1 cellular context compared by ENCODE assay signal in genomic region chr7:150665075-150665794, GRCh38.
TF ChIP-seq lines count a peak whose summit lies in the region.

No MANE protein-coding gene starts in this region.

TF ChIP-seq in SK-N-SH treated with all-trans-retinoic acid at 6 μM for 48 hours, 23 proteins besides CTCF, POLR2A, EP300 and RAD21 (continued from another document):
- TF ChIP-seq PATZ1 (CRISPR knock-in tag; IDR thresholded peaks at IDR 0.05; ENCODE audit: borderline replicate concordance) (no peak), GLIS3 (CRISPR knock-in tag; IDR thresholded peaks at IDR 0.05) (no peak), ZNF565 (CRISPR knock-in tag; conservative IDR thresholded peaks at IDR 0.05; ENCODE audit: low read depth) (no peak), ZC3H10 (CRISPR knock-in tag; IDR thresholded peaks at IDR 0.05) (no peak), RARB (CRISPR knock-in tag; IDR thresholded peaks at IDR 0.05) (no peak)
- TF ChIP-seq, protein P1, sequence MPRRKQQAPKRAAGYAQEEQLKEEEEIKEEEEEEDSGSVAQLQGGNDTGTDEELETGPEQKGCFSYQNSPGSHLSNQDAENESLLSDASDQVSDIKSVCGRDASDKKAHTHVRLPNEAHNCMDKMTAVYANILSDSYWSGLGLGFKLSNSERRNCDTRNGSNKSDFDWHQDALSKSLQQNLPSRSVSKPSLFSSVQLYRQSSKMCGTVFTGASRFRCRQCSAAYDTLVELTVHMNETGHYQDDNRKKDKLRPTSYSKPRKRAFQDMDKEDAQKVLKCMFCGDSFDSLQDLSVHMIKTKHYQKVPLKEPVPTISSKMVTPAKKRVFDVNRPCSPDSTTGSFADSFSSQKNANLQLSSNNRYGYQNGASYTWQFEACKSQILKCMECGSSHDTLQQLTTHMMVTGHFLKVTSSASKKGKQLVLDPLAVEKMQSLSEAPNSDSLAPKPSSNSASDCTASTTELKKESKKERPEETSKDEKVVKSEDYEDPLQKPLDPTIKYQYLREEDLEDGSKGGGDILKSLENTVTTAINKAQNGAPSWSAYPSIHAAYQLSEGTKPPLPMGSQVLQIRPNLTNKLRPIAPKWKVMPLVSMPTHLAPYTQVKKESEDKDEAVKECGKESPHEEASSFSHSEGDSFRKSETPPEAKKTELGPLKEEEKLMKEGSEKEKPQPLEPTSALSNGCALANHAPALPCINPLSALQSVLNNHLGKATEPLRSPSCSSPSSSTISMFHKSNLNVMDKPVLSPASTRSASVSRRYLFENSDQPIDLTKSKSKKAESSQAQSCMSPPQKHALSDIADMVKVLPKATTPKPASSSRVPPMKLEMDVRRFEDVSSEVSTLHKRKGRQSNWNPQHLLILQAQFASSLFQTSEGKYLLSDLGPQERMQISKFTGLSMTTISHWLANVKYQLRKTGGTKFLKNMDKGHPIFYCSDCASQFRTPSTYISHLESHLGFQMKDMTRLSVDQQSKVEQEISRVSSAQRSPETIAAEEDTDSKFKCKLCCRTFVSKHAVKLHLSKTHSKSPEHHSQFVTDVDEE (CRISPR knock-in tag; IDR thresholded peaks at IDR 0.05): no peak
